1 cellular context compared by ENCODE assay signal in genomic region chr12:27014085-27014858, GRCh38.
A peak's percentile ranks its signal among the peaks of the same experiment; 100 is the strongest.
TF ChIP-seq lines count a peak whose summit lies in the region.

A gene with protein sequence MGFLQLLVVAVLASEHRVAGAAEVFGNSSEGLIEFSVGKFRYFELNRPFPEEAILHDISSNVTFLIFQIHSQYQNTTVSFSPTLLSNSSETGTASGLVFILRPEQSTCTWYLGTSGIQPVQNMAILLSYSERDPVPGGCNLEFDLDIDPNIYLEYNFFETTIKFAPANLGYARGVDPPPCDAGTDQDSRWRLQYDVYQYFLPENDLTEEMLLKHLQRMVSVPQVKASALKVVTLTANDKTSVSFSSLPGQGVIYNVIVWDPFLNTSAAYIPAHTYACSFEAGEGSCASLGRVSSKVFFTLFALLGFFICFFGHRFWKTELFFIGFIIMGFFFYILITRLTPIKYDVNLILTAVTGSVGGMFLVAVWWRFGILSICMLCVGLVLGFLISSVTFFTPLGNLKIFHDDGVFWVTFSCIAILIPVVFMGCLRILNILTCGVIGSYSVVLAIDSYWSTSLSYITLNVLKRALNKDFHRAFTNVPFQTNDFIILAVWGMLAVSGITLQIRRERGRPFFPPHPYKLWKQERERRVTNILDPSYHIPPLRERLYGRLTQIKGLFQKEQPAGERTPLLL (minus strand): TSS chr12:27014384. CDS start chr12:27014168, 216 bp downstream.

TF ChIP-seq in HepG2, 621 proteins besides CTCF, POLR2A, EP300 and RAD21 (continued from another document and continues in another):
- TF ChIP-seq, protein P1, sequence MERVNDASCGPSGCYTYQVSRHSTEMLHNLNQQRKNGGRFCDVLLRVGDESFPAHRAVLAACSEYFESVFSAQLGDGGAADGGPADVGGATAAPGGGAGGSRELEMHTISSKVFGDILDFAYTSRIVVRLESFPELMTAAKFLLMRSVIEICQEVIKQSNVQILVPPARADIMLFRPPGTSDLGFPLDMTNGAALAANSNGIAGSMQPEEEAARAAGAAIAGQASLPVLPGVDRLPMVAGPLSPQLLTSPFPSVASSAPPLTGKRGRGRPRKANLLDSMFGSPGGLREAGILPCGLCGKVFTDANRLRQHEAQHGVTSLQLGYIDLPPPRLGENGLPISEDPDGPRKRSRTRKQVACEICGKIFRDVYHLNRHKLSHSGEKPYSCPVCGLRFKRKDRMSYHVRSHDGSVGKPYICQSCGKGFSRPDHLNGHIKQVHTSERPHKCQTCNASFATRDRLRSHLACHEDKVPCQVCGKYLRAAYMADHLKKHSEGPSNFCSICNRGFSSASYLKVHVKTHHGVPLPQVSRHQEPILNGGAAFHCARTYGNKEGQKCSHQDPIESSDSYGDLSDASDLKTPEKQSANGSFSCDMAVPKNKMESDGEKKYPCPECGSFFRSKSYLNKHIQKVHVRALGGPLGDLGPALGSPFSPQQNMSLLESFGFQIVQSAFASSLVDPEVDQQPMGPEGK (CRISPR knock-in tag; IDR thresholded peaks at IDR 0.05) = peak; percentile 43; the same call in 1 of the 2 replicates
- TF ChIP-seq GZF1 (CRISPR knock-in tag; IDR thresholded peaks at IDR 0.05) = no peak; the same call in 1 of the 2 replicates
- peak; percentile 36; the same call in 1 of the 2 replicates for TF ChIP-seq SOX5 (CRISPR knock-in tag; IDR thresholded peaks at IDR 0.05; ENCODE audit: borderline replicate concordance)
- TF ChIP-seq FOSL2 (CRISPR knock-in tag; IDR thresholded peaks at IDR 0.05) = peak; percentile 28; the same call in 1 of the 2 replicates
- peak; percentile 57; the same call in 1 of the 2 replicates for TF ChIP-seq POLR2AphosphoS5 (IDR thresholded peaks at IDR 0.05; ENCODE audit: low read depth, low read length)
- TF ChIP-seq MED8 (CRISPR knock-in tag; IDR thresholded peaks at IDR 0.05; ENCODE audit: insufficient replicate concordance) = peak; percentile 34
- TF ChIP-seq KAT8 (CRISPR knock-in tag; IDR thresholded peaks at IDR 0.05) = no peak
- TF ChIP-seq ATAD3A (CRISPR knock-in tag; IDR thresholded peaks at IDR 0.05) = no peak
- peak; percentile 54; the same call in 1 of the 2 replicates for TF ChIP-seq TARDBP (CRISPR knock-in tag; IDR thresholded peaks at IDR 0.05)
- TF ChIP-seq, protein P2, sequence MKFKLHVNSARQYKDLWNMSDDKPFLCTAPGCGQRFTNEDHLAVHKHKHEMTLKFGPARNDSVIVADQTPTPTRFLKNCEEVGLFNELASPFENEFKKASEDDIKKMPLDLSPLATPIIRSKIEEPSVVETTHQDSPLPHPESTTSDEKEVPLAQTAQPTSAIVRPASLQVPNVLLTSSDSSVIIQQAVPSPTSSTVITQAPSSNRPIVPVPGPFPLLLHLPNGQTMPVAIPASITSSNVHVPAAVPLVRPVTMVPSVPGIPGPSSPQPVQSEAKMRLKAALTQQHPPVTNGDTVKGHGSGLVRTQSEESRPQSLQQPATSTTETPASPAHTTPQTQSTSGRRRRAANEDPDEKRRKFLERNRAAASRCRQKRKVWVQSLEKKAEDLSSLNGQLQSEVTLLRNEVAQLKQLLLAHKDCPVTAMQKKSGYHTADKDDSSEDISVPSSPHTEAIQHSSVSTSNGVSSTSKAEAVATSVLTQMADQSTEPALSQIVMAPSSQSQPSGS (CRISPR knock-in tag; IDR thresholded peaks at IDR 0.05) = no peak
- no peak for TF ChIP-seq SMAD9 (CRISPR knock-in tag; IDR thresholded peaks at IDR 0.05)
- TF ChIP-seq SALL2 (CRISPR knock-in tag; IDR thresholded peaks at IDR 0.05) = peak; percentile 86
- TF ChIP-seq, protein P3, sequence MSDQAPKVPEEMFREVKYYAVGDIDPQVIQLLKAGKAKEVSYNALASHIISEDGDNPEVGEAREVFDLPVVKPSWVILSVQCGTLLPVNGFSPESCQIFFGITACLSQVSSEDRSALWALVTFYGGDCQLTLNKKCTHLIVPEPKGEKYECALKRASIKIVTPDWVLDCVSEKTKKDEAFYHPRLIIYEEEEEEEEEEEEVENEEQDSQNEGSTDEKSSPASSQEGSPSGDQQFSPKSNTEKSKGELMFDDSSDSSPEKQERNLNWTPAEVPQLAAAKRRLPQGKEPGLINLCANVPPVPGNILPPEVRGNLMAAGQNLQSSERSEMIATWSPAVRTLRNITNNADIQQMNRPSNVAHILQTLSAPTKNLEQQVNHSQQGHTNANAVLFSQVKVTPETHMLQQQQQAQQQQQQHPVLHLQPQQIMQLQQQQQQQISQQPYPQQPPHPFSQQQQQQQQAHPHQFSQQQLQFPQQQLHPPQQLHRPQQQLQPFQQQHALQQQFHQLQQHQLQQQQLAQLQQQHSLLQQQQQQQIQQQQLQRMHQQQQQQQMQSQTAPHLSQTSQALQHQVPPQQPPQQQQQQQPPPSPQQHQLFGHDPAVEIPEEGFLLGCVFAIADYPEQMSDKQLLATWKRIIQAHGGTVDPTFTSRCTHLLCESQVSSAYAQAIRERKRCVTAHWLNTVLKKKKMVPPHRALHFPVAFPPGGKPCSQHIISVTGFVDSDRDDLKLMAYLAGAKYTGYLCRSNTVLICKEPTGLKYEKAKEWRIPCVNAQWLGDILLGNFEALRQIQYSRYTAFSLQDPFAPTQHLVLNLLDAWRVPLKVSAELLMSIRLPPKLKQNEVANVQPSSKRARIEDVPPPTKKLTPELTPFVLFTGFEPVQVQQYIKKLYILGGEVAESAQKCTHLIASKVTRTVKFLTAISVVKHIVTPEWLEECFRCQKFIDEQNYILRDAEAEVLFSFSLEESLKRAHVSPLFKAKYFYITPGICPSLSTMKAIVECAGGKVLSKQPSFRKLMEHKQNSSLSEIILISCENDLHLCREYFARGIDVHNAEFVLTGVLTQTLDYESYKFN (CRISPR knock-in tag; conservative IDR thresholded peaks at IDR 0.05) = peak; percentile 39
- peak; percentile 71; the same call in 1 of the 2 replicates for TF ChIP-seq ZBTB39 (CRISPR knock-in tag; IDR thresholded peaks at IDR 0.05)
- TF ChIP-seq ZNF724P (CRISPR knock-in tag; IDR thresholded peaks at IDR 0.05; ENCODE audit: borderline replicate concordance) = peak; percentile 72; the same call in 1 of the 2 replicates
- TF ChIP-seq ZNF30 (CRISPR knock-in tag; IDR thresholded peaks at IDR 0.05) = 0 out of 2 replicates have a peak, but pooled peaks have one; percentile 51
- TF ChIP-seq ZNF292 (CRISPR knock-in tag; IDR thresholded peaks at IDR 0.05; ENCODE audit: borderline replicate concordance, low read depth) = peak; percentile 45; the same call in 1 of the 2 replicates
- TF ChIP-seq ZNF441 (CRISPR knock-in tag; IDR thresholded peaks at IDR 0.05; ENCODE audit: borderline replicate concordance) = peak; percentile 94; the same call in 1 of the 2 replicates
- no peak for TF ChIP-seq ATF1 (CRISPR knock-in tag; IDR thresholded peaks at IDR 0.05)
- no peak for TF ChIP-seq ZNF775 (CRISPR knock-in tag; IDR thresholded peaks at IDR 0.05; ENCODE audit: borderline replicate concordance)
- peak; percentile 63; the same call in 1 of the 2 replicates for TF ChIP-seq ZHX2 (IDR thresholded peaks at IDR 0.05; ENCODE audit: low read depth)
- TF ChIP-seq ZHX2 (CRISPR knock-in tag; IDR thresholded peaks at IDR 0.05; ENCODE audit: borderline replicate concordance) = no peak
- no peak for TF ChIP-seq ZBTB49 (CRISPR knock-in tag; IDR thresholded peaks at IDR 0.05; ENCODE audit: borderline replicate concordance)
- no peak for TF ChIP-seq ZNF558 (CRISPR knock-in tag; IDR thresholded peaks at IDR 0.05; ENCODE audit: borderline replicate concordance)
- 0 out of 2 replicates have a peak, but pooled peaks have one; percentile 31 for TF ChIP-seq ZNF510 (CRISPR knock-in tag; IDR thresholded peaks at IDR 0.05; ENCODE audit: low read depth)
- TF ChIP-seq GFI1 (CRISPR knock-in tag; IDR thresholded peaks at IDR 0.05; ENCODE audit: borderline replicate concordance) = peak; percentile 73; the same call in 1 of the 2 replicates
- TF ChIP-seq E2F2 (CRISPR knock-in tag; IDR thresholded peaks at IDR 0.05; ENCODE audit: borderline replicate concordance) = peak; percentile 67; the same call in 1 of the 2 replicates
- no peak for TF ChIP-seq NR2F1 (CRISPR knock-in tag; IDR thresholded peaks at IDR 0.05)
- TF ChIP-seq ZNF281 (CRISPR knock-in tag; IDR thresholded peaks at IDR 0.05; ENCODE audit: borderline replicate concordance) = 0 out of 2 replicates have a peak, but pooled peaks have one; percentile 46
- no peak for TF ChIP-seq ZNF549 (CRISPR knock-in tag; IDR thresholded peaks at IDR 0.05)
